ENCODE assay signal across 2 cellular contexts in the genomic region with DNA sequence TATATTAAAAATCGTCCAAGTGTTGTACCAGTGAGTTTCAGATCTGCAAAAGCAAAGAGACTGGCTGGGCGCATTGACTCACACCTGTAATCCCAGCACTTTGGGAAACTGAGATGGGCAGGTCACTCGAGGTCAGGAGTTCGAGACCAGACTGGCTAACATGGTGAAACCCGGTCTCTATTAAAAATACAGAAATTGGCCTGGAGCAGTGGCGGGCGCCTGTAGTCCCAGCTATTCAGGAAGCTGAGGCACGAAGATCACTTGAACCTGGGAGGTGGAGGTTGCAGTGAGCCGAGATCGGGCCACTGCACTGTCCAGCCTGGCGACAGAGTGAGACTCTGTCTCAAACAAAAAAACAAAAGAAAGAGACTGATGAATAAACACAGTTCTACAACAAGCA.
TF ChIP-seq lines count a peak whose summit lies in the region.

No MANE protein-coding gene starts in this region.

TF ChIP-seq in A549, 52 proteins besides CTCF, POLR2A, EP300 and RAD21:
- TF ChIP-seq HEYL (CRISPR knock-in tag; IDR thresholded peaks at IDR 0.05) (no peak), HOXA7 (CRISPR knock-in tag; IDR thresholded peaks at IDR 0.05) (no peak), NPAS2 (CRISPR knock-in tag; IDR thresholded peaks at IDR 0.05; ENCODE audit: borderline replicate concordance) (no peak), TP53 (CRISPR knock-in tag; IDR thresholded peaks at IDR 0.05) (no peak), JUN (IDR thresholded peaks at IDR 0.05) (no peak), SREBF2 (IDR thresholded peaks at IDR 0.05) (no peak)
- TF ChIP-seq, protein P1, sequence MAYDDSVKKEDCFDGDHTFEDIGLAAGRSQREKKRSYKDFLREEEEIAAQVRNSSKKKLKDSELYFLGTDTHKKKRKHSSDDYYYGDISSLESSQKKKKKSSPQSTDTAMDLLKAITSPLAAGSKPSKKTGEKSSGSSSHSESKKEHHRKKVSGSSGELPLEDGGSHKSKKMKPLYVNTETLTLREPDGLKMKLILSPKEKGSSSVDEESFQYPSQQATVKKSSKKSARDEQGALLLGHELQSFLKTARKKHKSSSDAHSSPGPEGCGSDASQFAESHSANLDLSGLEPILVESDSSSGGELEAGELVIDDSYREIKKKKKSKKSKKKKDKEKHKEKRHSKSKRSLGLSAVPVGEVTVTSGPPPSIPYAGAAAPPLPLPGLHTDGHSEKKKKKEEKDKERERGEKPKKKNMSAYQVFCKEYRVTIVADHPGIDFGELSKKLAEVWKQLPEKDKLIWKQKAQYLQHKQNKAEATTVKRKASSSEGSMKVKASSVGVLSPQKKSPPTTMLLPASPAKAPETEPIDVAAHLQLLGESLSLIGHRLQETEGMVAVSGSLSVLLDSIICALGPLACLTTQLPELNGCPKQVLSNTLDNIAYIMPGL (CRISPR knock-in tag; IDR thresholded peaks at IDR 0.05; ENCODE audit: borderline replicate concordance): no peak
- TF ChIP-seq, protein P2, sequence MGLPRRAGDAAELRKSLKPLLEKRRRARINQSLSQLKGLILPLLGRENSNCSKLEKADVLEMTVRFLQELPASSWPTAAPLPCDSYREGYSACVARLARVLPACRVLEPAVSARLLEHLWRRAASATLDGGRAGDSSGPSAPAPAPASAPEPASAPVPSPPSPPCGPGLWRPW (IDR thresholded peaks at IDR 0.05): no peak

TF ChIP-seq in GM23338, 12 proteins besides CTCF, POLR2A, EP300 and RAD21:
- TF ChIP-seq ZNF331 (CRISPR knock-in tag; IDR thresholded peaks at IDR 0.05; ENCODE audit: low read depth) (no peak), ZNF114 (CRISPR knock-in tag; IDR thresholded peaks at IDR 0.05) (no peak), CREB1 (CRISPR knock-in tag; IDR thresholded peaks at IDR 0.05; ENCODE audit: low read depth) (no peak), JUNB (IDR thresholded peaks at IDR 0.05; ENCODE audit: unreplicated experiment) (no peak), STAT1 (IDR thresholded peaks at IDR 0.05; ENCODE audit: unreplicated experiment) (no peak), EZH2 (IDR thresholded peaks at IDR 0.05; ENCODE audit: low read depth, unreplicated experiment) (no peak), POLR2AphosphoS5 (IDR thresholded peaks at IDR 0.05; ENCODE audit: low read depth) (no peak), EZH2phosphoT487 (IDR thresholded peaks at IDR 0.05; ENCODE audit: unreplicated experiment) (no peak), NANOG (IDR thresholded peaks at IDR 0.05; ENCODE audit: borderline replicate concordance) (no peak)
- TF ChIP-seq, protein P3, sequence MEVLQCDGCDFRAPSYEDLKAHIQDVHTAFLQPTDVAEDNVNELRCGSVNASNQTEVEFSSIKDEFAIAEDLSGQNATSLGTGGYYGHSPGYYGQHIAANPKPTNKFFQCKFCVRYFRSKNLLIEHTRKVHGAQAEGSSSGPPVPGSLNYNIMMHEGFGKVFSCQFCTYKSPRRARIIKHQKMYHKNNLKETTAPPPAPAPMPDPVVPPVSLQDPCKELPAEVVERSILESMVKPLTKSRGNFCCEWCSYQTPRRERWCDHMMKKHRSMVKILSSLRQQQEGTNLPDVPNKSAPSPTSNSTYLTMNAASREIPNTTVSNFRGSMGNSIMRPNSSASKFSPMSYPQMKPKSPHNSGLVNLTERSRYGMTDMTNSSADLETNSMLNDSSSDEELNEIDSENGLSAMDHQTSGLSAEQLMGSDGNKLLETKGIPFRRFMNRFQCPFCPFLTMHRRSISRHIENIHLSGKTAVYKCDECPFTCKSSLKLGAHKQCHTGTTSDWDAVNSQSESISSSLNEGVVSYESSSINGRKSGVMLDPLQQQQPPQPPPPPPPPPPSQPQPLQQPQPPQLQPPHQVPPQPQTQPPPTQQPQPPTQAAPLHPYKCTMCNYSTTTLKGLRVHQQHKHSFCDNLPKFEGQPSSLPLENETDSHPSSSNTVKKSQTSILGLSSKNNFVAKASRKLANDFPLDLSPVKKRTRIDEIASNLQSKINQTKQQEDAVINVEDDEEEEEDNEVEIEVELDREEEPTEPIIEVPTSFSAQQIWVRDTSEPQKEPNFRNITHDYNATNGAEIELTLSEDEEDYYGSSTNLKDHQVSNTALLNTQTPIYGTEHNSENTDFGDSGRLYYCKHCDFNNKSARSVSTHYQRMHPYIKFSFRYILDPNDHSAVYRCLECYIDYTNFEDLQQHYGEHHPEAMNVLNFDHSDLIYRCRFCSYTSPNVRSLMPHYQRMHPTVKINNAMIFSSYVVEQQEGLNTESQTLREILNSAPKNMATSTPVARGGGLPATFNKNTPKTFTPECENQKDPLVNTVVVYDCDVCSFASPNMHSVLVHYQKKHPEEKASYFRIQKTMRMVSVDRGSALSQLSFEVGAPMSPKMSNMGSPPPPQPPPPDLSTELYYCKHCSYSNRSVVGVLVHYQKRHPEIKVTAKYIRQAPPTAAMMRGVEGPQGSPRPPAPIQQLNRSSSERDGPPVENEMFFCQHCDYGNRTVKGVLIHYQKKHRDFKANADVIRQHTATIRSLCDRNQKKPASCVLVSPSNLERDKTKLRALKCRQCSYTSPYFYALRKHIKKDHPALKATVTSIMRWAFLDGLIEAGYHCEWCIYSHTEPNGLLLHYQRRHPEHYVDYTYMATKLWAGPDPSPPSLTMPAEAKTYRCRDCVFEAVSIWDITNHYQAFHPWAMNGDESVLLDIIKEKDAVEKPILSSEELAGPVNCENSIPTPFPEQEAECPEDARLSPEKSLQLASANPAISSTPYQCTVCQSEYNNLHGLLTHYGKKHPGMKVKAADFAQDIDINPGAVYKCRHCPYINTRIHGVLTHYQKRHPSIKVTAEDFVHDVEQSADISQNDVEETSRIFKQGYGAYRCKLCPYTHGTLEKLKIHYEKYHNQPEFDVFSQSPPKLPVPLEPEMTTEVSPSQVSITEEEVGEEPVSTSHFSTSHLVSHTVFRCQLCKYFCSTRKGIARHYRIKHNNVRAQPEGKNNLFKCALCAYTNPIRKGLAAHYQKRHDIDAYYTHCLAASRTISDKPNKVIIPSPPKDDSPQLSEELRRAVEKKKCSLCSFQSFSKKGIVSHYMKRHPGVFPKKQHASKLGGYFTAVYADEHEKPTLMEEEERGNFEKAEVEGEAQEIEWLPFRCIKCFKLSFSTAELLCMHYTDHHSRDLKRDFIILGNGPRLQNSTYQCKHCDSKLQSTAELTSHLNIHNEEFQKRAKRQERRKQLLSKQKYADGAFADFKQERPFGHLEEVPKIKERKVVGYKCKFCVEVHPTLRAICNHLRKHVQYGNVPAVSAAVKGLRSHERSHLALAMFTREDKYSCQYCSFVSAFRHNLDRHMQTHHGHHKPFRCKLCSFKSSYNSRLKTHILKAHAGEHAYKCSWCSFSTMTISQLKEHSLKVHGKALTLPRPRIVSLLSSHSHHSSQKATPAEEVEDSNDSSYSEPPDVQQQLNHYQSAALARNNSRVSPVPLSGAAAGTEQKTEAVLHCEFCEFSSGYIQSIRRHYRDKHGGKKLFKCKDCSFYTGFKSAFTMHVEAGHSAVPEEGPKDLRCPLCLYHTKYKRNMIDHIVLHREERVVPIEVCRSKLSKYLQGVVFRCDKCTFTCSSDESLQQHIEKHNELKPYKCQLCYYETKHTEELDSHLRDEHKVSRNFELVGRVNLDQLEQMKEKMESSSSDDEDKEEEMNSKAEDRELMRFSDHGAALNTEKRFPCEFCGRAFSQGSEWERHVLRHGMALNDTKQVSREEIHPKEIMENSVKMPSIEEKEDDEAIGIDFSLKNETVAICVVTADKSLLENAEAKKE (CRISPR knock-in tag; IDR thresholded peaks at IDR 0.05): no peak
- TF ChIP-seq, protein P4, sequence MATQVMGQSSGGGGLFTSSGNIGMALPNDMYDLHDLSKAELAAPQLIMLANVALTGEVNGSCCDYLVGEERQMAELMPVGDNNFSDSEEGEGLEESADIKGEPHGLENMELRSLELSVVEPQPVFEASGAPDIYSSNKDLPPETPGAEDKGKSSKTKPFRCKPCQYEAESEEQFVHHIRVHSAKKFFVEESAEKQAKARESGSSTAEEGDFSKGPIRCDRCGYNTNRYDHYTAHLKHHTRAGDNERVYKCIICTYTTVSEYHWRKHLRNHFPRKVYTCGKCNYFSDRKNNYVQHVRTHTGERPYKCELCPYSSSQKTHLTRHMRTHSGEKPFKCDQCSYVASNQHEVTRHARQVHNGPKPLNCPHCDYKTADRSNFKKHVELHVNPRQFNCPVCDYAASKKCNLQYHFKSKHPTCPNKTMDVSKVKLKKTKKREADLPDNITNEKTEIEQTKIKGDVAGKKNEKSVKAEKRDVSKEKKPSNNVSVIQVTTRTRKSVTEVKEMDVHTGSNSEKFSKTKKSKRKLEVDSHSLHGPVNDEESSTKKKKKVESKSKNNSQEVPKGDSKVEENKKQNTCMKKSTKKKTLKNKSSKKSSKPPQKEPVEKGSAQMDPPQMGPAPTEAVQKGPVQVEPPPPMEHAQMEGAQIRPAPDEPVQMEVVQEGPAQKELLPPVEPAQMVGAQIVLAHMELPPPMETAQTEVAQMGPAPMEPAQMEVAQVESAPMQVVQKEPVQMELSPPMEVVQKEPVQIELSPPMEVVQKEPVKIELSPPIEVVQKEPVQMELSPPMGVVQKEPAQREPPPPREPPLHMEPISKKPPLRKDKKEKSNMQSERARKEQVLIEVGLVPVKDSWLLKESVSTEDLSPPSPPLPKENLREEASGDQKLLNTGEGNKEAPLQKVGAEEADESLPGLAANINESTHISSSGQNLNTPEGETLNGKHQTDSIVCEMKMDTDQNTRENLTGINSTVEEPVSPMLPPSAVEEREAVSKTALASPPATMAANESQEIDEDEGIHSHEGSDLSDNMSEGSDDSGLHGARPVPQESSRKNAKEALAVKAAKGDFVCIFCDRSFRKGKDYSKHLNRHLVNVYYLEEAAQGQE (IDR thresholded peaks at IDR 0.05; ENCODE audit: unreplicated experiment): no peak
- TF ChIP-seq, protein P5, sequence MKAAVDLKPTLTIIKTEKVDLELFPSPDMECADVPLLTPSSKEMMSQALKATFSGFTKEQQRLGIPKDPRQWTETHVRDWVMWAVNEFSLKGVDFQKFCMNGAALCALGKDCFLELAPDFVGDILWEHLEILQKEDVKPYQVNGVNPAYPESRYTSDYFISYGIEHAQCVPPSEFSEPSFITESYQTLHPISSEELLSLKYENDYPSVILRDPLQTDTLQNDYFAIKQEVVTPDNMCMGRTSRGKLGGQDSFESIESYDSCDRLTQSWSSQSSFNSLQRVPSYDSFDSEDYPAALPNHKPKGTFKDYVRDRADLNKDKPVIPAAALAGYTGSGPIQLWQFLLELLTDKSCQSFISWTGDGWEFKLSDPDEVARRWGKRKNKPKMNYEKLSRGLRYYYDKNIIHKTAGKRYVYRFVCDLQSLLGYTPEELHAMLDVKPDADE (IDR thresholded peaks at IDR 0.05): no peak
TF ChIP-seq in GM23338: peak in this region for 0.
